Comparison of ENCODE assay signal across 19 cellular contexts in genomic region chr1:202130816-202131522, GRCh38. TPM values are rescaled to one million over a fixed set of nuclear protein-coding genes. Genes with fewer than 3 reads are reported as not detected.
DNase-seq lines count a peak whose midpoint lies in the region; ATAC-seq, FAIRE-seq and TF ChIP-seq lines count a peak whose summit lies in the region.
"Had no signal": no experiment of that assay in that cellular context is flagged by ENCODE, and none has a peak within 500 bp of the region (broad histone marks: within the 10 kb centered on the region; RNA-seq: fewer than 3 reads in every experiment).

No MANE protein-coding gene starts in this region.

- no peak overlapping the region for H2BK20ac ChIP-seq in IMR-90 (ENCODE audit: low read depth, low read length)

- no peak overlapping the region for H3K14ac ChIP-seq in IMR-90 (replicated peaks; ENCODE audit: low read depth, low read length)

- CTCF ChIA-PET in IMR-90 (lab: Yijun Ruan, JAX) = interaction anchor here (0.9 kb wide), 1 partner anchor 132 kb away, joined by 3 read pairs; no protein-coding TSS in a partner anchor

- no peak overlapping the region for H2BK120ac ChIP-seq in IMR-90 (ENCODE audit: low read depth, low read length)

- TF ChIP-seq RAD21 in IMR-90 (IDR thresholded peaks at IDR 0.05; ENCODE audit: low read length) = no peak

- POLR2A ChIA-PET in IMR-90 (lab: Charles Lee; ENCODE audit: unreplicated experiment) = no interaction called here

- H3K18ac ChIP-seq in IMR-90 (ENCODE audit: low read depth, low read length) = no peak overlapping the region

- H3K9ac ChIP-seq in IMR-90 (ENCODE audit: low read depth, low read length) (no peak overlapping the region), stomach smooth muscle (ENCODE audit: low read length in 2 of 2) (no peak overlapping the region)
- H3K9ac ChIP-seq: KMS-11 had no signal

- H3K36me3 ChIP-seq in IMR-90 (ENCODE audit: control insufficient read depth, insufficient read depth, low read length) = peaks cover 30% of the 10 kb centered on the region
- H3K36me3 ChIP-seq in lower lobe of right lung = peaks cover 35% of the 10 kb centered on the region
- H3K36me3 ChIP-seq in stomach smooth muscle (ENCODE audit: control insufficient read depth in 2 of 2, insufficient read depth in 2 of 2, low read length in 2 of 2) = peaks cover 13 to 15% of the 10 kb centered on the region in 2 donors
- H3K36me3 ChIP-seq in small intestine (ENCODE audit: control insufficient read depth in 2 of 2, insufficient read depth in 2 of 2, low read length in 2 of 2) = peaks cover 7 to 10% of the 10 kb centered on the region in 2 donors

- 67% methylated on average over 3 of the region's 9 CpGs; no CpG with 5 or more reads in 1 of the 2 experiments for WGBS in IMR-90 (ENCODE audit: extremely low coverage in 2 of 2, insufficient read length in 1 of 2), 2 experiments
- 72 to 75% (median 75%) methylated on average over 9 of the region's 9 CpGs for WGBS in small intestine, 3 donors

- no peak overlapping the region for H2AFZ ChIP-seq in IMR-90 (replicated peaks; ENCODE audit: low read length, poor library complexity)

- peak overlapping the region; percentile 24 for H2AK9ac ChIP-seq in IMR-90 (replicated peaks; ENCODE audit: low read depth, low read length, poor library complexity)

- peaks cover 26% of the 10 kb centered on the region for H4K20me1 ChIP-seq in IMR-90 (ENCODE audit: insufficient read depth, low read length)

- TF ChIP-seq CTCF in IMR-90 (conservative IDR thresholded peaks at IDR 0.05; ENCODE audit: low read depth, low read length) (no peak), dorsolateral prefrontal cortex (IDR thresholded peaks at IDR 0.05 in 54 of 56, conservative IDR thresholded peaks at IDR 0.05 in 2 of 56; ENCODE audit: low read depth in 1 of 56, partially characterized antibody in 56 of 56) (peak in 1 of 56 donors; percentile 8), lower lobe of right lung (IDR thresholded peaks at IDR 0.05) (no peak)

- H3K4me1 ChIP-seq in IMR-90 (ENCODE audit: control insufficient read depth, insufficient read depth, low read length) = 0 out of 2 replicates have a peak, but pooled peaks cover 1% of the 10 kb centered on the region
- peaks cover 39% of the 10 kb centered on the region for H3K4me1 ChIP-seq in lower lobe of right lung
- peaks cover 45% of the 10 kb centered on the region for H3K4me1 ChIP-seq in stomach smooth muscle (ENCODE audit: control insufficient read depth, insufficient read depth, low read length)
- peaks cover 0 to 2% of the 10 kb centered on the region in 2 donors for H3K4me1 ChIP-seq in small intestine (ENCODE audit: control insufficient read depth in 2 of 2, insufficient read depth in 1 of 2, low read depth in 1 of 2, low read length in 1 of 2)

- H3K56ac ChIP-seq in IMR-90 (ENCODE audit: extremely low read depth, insufficient read depth, low read length) = no peak overlapping the region

- intact Hi-C loops in IMR-90 (cut with micrococcal nuclease) (no loop called here), dorsolateral prefrontal cortex (cut with DNase I) (loop anchor here (2.0 to 5.0 kb wide), 2 partner anchors 46 to 244 kb away; partner anchors contain the start of gene SHISA4 (in 1 of the 2)), lower lobe of right lung (cut with DNase I) (no loop called here)

- H4K5ac ChIP-seq in IMR-90 (ENCODE audit: low read depth, low read length) = no peak overlapping the region

- no peak for DNase-seq in IMR-90
- DNase-seq in dorsolateral prefrontal cortex = peak in 9 of 10 donors; percentile 75 to 92 (median 90)
- DNase-seq in lower lobe of right lung = no peak
- no peak for DNase-seq in small intestine
- no peak for DNase-seq in OCI-M1 (lab: John Stamatoyannopoulos, UW)
- DNase-seq: CD8-positive, alpha-beta memory T cell; kidney glomerular epithelial cell; NCI-H2171 treated with DMSO at 0.1 percent for 48 hours; NCI-H82; spleen had no signal

- no peak overlapping the region for H3K4me3 ChIP-seq in IMR-90 (ENCODE audit: insufficient read depth, low read depth, low read length)
- peak overlapping the region in 53 of 59 donors; percentile 0 to 61 (median 32) for H3K4me3 ChIP-seq in dorsolateral prefrontal cortex
- no peak overlapping the region for H3K4me3 ChIP-seq in lower lobe of right lung
- no peak overlapping the region for H3K4me3 ChIP-seq in stomach smooth muscle (ENCODE audit: low read length in 2 of 2)
- no peak overlapping the region for H3K4me3 ChIP-seq in small intestine (ENCODE audit: low read depth in 1 of 2, low read length in 2 of 2)
- H3K4me3 ChIP-seq: heart left ventricle, spleen had no signal

- H3K9me1 ChIP-seq in IMR-90 (ENCODE audit: insufficient read depth, low read length) = no peaks in the 10 kb centered on the region

- no peak overlapping the region for H4K91ac ChIP-seq in IMR-90 (ENCODE audit: insufficient read depth, low read depth, low read length)

- in situ Hi-C loops in IMR-90 (cut with MboI; ENCODE audit: low sequenced_read_pairs) = loop anchor here (25.0 kb wide), 1 partner anchor 594 kb away; the partner anchor contains the start of gene NAV1

- no peak overlapping the region for H3K4ac ChIP-seq in IMR-90 (ENCODE audit: low read depth, low read length)

- no peak for TF ChIP-seq POLR2A in IMR-90 (IDR thresholded peaks at IDR 0.05; ENCODE audit: low read depth, low read length)

- dilution Hi-C loops in IMR-90 (cut with HindIII; ENCODE audit: low sequenced_read_pairs, unreplicated experiment) = no loop called here

- no peak overlapping the region for H4K8ac ChIP-seq in IMR-90 (ENCODE audit: low read depth in 2 of 2, low read length in 2 of 2)

- BruUV-seq in IMR-90 (replicated peaks; lab: Mats Ljungman, UMichigan) = no TSS peak

- no peak overlapping the region for H3K4me2 ChIP-seq in IMR-90 (ENCODE audit: low read depth, low read length)
- H3K4me2 ChIP-seq: KMS-11 had no signal

- H3K23ac ChIP-seq in IMR-90 (ENCODE audit: low read depth, low read length) = no peak overlapping the region

- H3K27ac ChIP-seq in IMR-90 (ENCODE audit: insufficient read depth, low read length) (no peak overlapping the region), dorsolateral prefrontal cortex (peak overlapping the region; percentile 71 to 99 (median 98)), lower lobe of right lung (peak overlapping the region; percentile 87), stomach smooth muscle (ENCODE audit: low read length) (peak overlapping the region; percentile 94), small intestine (ENCODE audit: low read depth in 1 of 2, low read length in 1 of 2) (no peak overlapping the region)
- H3K27ac ChIP-seq: KMS-11 had no signal

- H3K79me1 ChIP-seq in IMR-90 (ENCODE audit: low read depth in 1 of 2, low read length in 2 of 2) = peaks cover 3 to 9% of the 10 kb centered on the region in 2 experiments; a peak in 2 of 4 replicates

- H3K27me3 ChIP-seq in IMR-90 (ENCODE audit: control insufficient read depth, insufficient read depth, low read length) (peaks cover 5% of the 10 kb centered on the region; the same call in 1 of the 2 replicates), dorsolateral prefrontal cortex (no peaks in the 10 kb centered on the region), lower lobe of right lung (ENCODE audit: low read depth) (no peaks in the 10 kb centered on the region), stomach smooth muscle (ENCODE audit: control insufficient read depth in 1 of 2, insufficient read depth in 2 of 2, low read length in 2 of 2) (no peaks in the 10 kb centered on the region), small intestine (ENCODE audit: control insufficient read depth in 2 of 2, insufficient read depth in 2 of 2, low read length in 2 of 2) (no peaks in the 10 kb centered on the region)
- H3K27me3 ChIP-seq: heart left ventricle had no signal

- H3K9me3 ChIP-seq in IMR-90 (ENCODE audit: control insufficient read depth, insufficient read depth, low read length) (no peaks in the 10 kb centered on the region), lower lobe of right lung (no peaks in the 10 kb centered on the region), stomach smooth muscle (ENCODE audit: control insufficient read depth in 2 of 2, low read length in 2 of 2) (no peaks in the 10 kb centered on the region), small intestine (ENCODE audit: control insufficient read depth, low read depth) (no peaks in the 10 kb centered on the region)
- H3K9me3 ChIP-seq: heart left ventricle, spleen had no signal

- H2BK5ac ChIP-seq in IMR-90 (ENCODE audit: low read depth, low read length, poor library complexity, severe bottlenecking) = no peak overlapping the region

- no peak overlapping the region for H2BK15ac ChIP-seq in IMR-90 (ENCODE audit: low read depth, low read length)

- no peak for FAIRE-seq in small intestine (lab: Jason Lieb, UNC)

- no peak overlapping the region for H2AK5ac ChIP-seq in IMR-90 (ENCODE audit: low read depth, low read length)

- ATAC-seq in IMR-90 (ENCODE audit: low read depth) = no peak
- no peak for ATAC-seq in lower lobe of right lung
- ATAC-seq in HG03342 (IDR thresholded peaks at IDR 0.05; ENCODE audit: unreplicated experiment) = no peak
- ATAC-seq in HG02759 (IDR thresholded peaks at IDR 0.05; ENCODE audit: unreplicated experiment) = no peak
- ATAC-seq: heart left ventricle; stimulated activated effector memory CD8-positive, alpha-beta T cell treated with anti-CD3 and anti-CD28 coated beads, Interleukin-12 subunit alpha, Interleukin-12 subunit beta, amount 100 ng/mL, for 72 hours had no signal

TF ChIP-seq in IMR-90, 13 proteins besides CTCF, POLR2A, EP300 and RAD21 (continues in another document):
- TF ChIP-seq NFE2L2 (IDR thresholded peaks at IDR 0.05; ENCODE audit: low read depth, low read length) = no peak

RNA-seq across cellular contexts. Expression of gene GPR37L1, which starts 8.3 kb away (rescaled TPM):
- total RNA-seq in IMR-90 (2012; rRNA removed) (not detected in 2 replicates), dorsolateral prefrontal cortex (100 to 1,000 TPM in 3 of 120 experiments, 10 to 100 TPM in 117; 26.2 to 167 (median 58.0) TPM), lower lobe of right lung (0.06 TPM)
- polyA plus RNA-seq in IMR-90 (2012; rRNA removed) (0.02 TPM in 1 of 2 replicates, not detected in the other), small intestine (under 1 TPM in 2 of 3 donors, not detected in 1; 0.22 to 0.37 TPM)
- polyA plus RNA-seq in IMR-90 (2012; cell fraction: cytosol; rRNA removed) = not detected in 2 replicates
- polyA plus RNA-seq in IMR-90 (2012; cell fraction: nucleus; rRNA removed; ENCODE audit: low replicate concordance) = not detected in 2 replicates
- total RNA-seq: activated T-helper 17 cell treated with anti-CD3 and anti-CD28 coated beads, Interleukin-2, amount 50 U/mL, for 72 hours; CD8-positive, alpha-beta memory T cell; osteocyte; spleen had no signal
- polyA plus RNA-seq: AG04450 had no signal

RNA-seq across cellular contexts. Expression of gene ARL8A, which starts 13.6 kb away (rescaled TPM):
- total RNA-seq in IMR-90 (2012; rRNA removed) = 18.1 and 19.7 TPM in 2 replicates
- polyA plus RNA-seq in IMR-90 (2012; rRNA removed) = 30.7 and 38.6 TPM in 2 replicates
- polyA plus RNA-seq in IMR-90 (2012; cell fraction: cytosol; rRNA removed) = 17.7 and 30.7 TPM in 2 replicates
- polyA plus RNA-seq in IMR-90 (2012; cell fraction: nucleus; rRNA removed; ENCODE audit: low replicate concordance) = 37.8 and 46.1 TPM in 2 replicates
- total RNA-seq in dorsolateral prefrontal cortex = 100 to 1,000 TPM in 119 of 120 experiments, 10 to 100 TPM in 1; 88.0 to 248 (median 166) TPM
- 98.0 TPM for total RNA-seq in lower lobe of right lung
- 10 to 100 TPM; 17.4 to 23.0 (median 22.2) TPM for polyA plus RNA-seq in small intestine

RNA-seq across cellular contexts. Expression of gene PTPN7, which starts 29.4 kb away (rescaled TPM):
- not detected in 2 replicates for total RNA-seq in IMR-90 (2012; rRNA removed)
- polyA plus RNA-seq in IMR-90 (2012; rRNA removed) = 0.05 TPM in 1 of 2 replicates, not detected in the other
- not detected in 2 replicates for polyA plus RNA-seq in IMR-90 (2012; cell fraction: cytosol; rRNA removed)
- polyA plus RNA-seq in IMR-90 (2012; cell fraction: nucleus; rRNA removed; ENCODE audit: low replicate concordance) = not detected in 2 replicates
- 1 to 10 TPM in 52 of 120 experiments, under 1 TPM in 48, not detected in 20; 0.16 to 4.1 (median 1.0) TPM for total RNA-seq in dorsolateral prefrontal cortex
- 8.5 TPM for total RNA-seq in lower lobe of right lung
- polyA plus RNA-seq in small intestine = 1 to 10 TPM; 1.9 to 8.9 (median 2.5) TPM
- total RNA-seq: osteocyte had no signal
- polyA plus RNA-seq: AG04450 had no signal

Comparison
In these comparisons a context has a peak if more than half of its experiments do, and no peak if none do; other contexts are left out.
1. DNase-seq: peak in dorsolateral prefrontal cortex (9 of 10); none in IMR-90 (single experiment), lower lobe of right lung (single experiment), small intestine (single experiment) and OCI-M1 (single experiment).
2. H3K27ac ChIP-seq: peak in dorsolateral prefrontal cortex (59 of 59), lower lobe of right lung (single experiment) and stomach smooth muscle (single experiment); none in IMR-90 (single experiment) and small intestine (0 of 2).
3. H3K4me3 ChIP-seq: peak in dorsolateral prefrontal cortex (53 of 59); none in IMR-90 (single experiment), lower lobe of right lung (single experiment), stomach smooth muscle (0 of 2) and small intestine (0 of 2).
4. RNA of gene GPR37L1, which starts 8.3 kb away (total RNA-seq): 26.2 to 167 TPM in dorsolateral prefrontal cortex; 0.06 TPM in lower lobe of right lung (single experiment) and not detected in IMR-90; every median in the first group is over 10 times any median in the second.
5. intact Hi-C loops: an anchor here in dorsolateral prefrontal cortex (2.0 to 5.0 kb wide); none called in IMR-90 and lower lobe of right lung.